Comparison of ENCODE assay signal across 3 cellular contexts in the genomic region with DNA sequence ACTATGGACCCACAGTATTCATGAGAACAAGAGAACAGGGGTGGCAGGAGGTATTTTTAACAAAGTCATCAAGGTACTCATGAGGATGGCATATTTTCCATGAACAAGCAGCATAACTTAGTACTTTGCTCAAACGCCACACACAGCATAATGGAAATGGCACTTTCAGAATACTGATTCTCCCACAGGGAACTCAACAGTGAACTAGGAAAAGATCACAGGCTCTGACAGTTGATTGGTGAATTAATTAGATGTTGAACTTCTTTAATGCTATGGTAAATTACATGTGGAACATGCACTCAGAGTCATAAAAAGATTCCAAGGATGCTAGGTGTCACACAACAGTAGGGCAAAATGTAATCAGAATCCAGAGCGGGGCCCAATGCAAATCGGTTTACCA.
"Had no signal": no experiment of that assay in that cellular context is flagged by ENCODE, and none has a peak within 500 bp of the region (broad histone marks: within the 10 kb centered on the region; RNA-seq: fewer than 3 reads in every experiment).

No MANE protein-coding gene starts in this region.

- H3K4me3 ChIP-seq: GM12878 had no signal

- DNase-seq: GDM1, GF-D8 had no signal

- ATAC-seq: GM12878 had no signal
